ENCODE assay signal across 9 cellular contexts in genomic region chr6:136751991-136752390, GRCh38. TPM values are rescaled to one million over a fixed set of nuclear protein-coding genes. Genes with fewer than 3 reads are reported as not detected.
DNase-seq lines count a peak whose midpoint lies in the region; ATAC-seq and TF ChIP-seq lines count a peak whose summit lies in the region.
"Had no signal": no experiment of that assay in that cellular context is flagged by ENCODE, and none has a peak within 500 bp of the region (broad histone marks: within the 10 kb centered on the region; RNA-seq: fewer than 3 reads in every experiment).

No MANE protein-coding gene starts in this region.

- H3K9me2 ChIP-seq in PC-9 (ENCODE audit: insufficient read depth) = no peaks in the 10 kb centered on the region

- H3F3A ChIP-seq in PC-9 (ENCODE audit: insufficient read depth, low read depth) = no peaks in the 10 kb centered on the region

- H3K27me3 ChIP-seq in stomach (no peaks in the 10 kb centered on the region), PC-9 (ENCODE audit: insufficient read depth, low read depth) (no peaks in the 10 kb centered on the region)

- H3K4me3 Mint-ChIP-seq in activated CD4-positive, alpha-beta T cell treated with anti-CD3 and anti-CD28 coated beads, Interleukin-2, amount 10 ng/mL, durations not matched to agents 7 days and 5 days = peak overlapping the region; percentile 73
- H3K4me3 Mint-ChIP-seq in dendritic cell treated with granulocyte-macrophage colony-stimulating factor and Interleukin-4, amounts not matched to agents 40 ng/mL and 50 ng/mL, for 4 days = peak overlapping the region; percentile 33

- H3K27ac ChIP-seq in stomach = peak overlapping the region in 4 of 5 donors; percentile 39 to 75 (median 52)
- H3K27ac ChIP-seq in PC-9 = no peak overlapping the region
- H3K27ac ChIP-seq: A549 had no signal

- H3K9me3 ChIP-seq in stomach (no peaks in the 10 kb centered on the region), PC-9 (ENCODE audit: insufficient read depth, low read depth) (no peaks in the 10 kb centered on the region)
- H3K9me3 ChIP-seq: A549 had no signal

- CTCF ChIA-PET in activated CD4-positive, alpha-beta T cell treated with anti-CD3 and anti-CD28 coated beads, Interleukin-2, amount 10 ng/mL, durations not matched to agents 7 days and 5 days (lab: Charles Lee) = interaction anchor here (0.6 to 1.4 kb wide), 3 partner anchors 11 to 1117 kb away, joined by 3 to 9 read pairs (median 4); partner anchors contain the start of gene MAP3K5
- CTCF ChIA-PET in PC-9 (lab: Charles Lee) = no interaction called here

- no peaks in the 10 kb centered on the region for H3K27me3 Mint-ChIP-seq in activated CD4-positive, alpha-beta T cell treated with anti-CD3 and anti-CD28 coated beads, Interleukin-2, amount 10 ng/mL, durations not matched to agents 7 days and 5 days
- H3K27me3 Mint-ChIP-seq in dendritic cell treated with granulocyte-macrophage colony-stimulating factor and Interleukin-4, amounts not matched to agents 40 ng/mL and 50 ng/mL, for 4 days = no peaks in the 10 kb centered on the region

- intact Hi-C loops in dendritic cell treated with granulocyte-macrophage colony-stimulating factor and Interleukin-4, amounts not matched to agents 40 ng/mL and 50 ng/mL, for 4 days (cut with micrococcal nuclease) = loop anchor here (5.0 kb wide), 2 partner anchors 35 kb away; no protein-coding TSS in a partner anchor
- intact Hi-C loops in stomach (cut with DNase I; ENCODE audit: low total_unique reads) (no loop called here), PC-9 (cut with micrococcal nuclease; ENCODE audit: unreplicated experiment) (no loop called here)

- H3K4me2 ChIP-seq in PC-9 = no peak overlapping the region
- H3K4me2 ChIP-seq: A549 had no signal

- H2AFZ ChIP-seq in PC-9 = no peak overlapping the region

- H3K9me3 Mint-ChIP-seq in activated CD4-positive, alpha-beta T cell treated with anti-CD3 and anti-CD28 coated beads, Interleukin-2, amount 10 ng/mL, durations not matched to agents 7 days and 5 days = no peaks in the 10 kb centered on the region
- H3K9me3 Mint-ChIP-seq in dendritic cell treated with granulocyte-macrophage colony-stimulating factor and Interleukin-4, amounts not matched to agents 40 ng/mL and 50 ng/mL, for 4 days = no peaks in the 10 kb centered on the region

- H3K4me3 ChIP-seq in stomach = no peak overlapping the region
- H3K4me3 ChIP-seq in PC-9 = no peak overlapping the region
- H3K4me3 ChIP-seq: A549 had no signal

- no peak for TF ChIP-seq POLR2A in stomach (IDR thresholded peaks at IDR 0.05)

- peak overlapping the region; percentile 89 for H3K27ac Mint-ChIP-seq in activated CD4-positive, alpha-beta T cell treated with anti-CD3 and anti-CD28 coated beads, Interleukin-2, amount 10 ng/mL, durations not matched to agents 7 days and 5 days
- peak overlapping the region; percentile 79 for H3K27ac Mint-ChIP-seq in dendritic cell treated with granulocyte-macrophage colony-stimulating factor and Interleukin-4, amounts not matched to agents 40 ng/mL and 50 ng/mL, for 4 days

- H3K4me1 ChIP-seq in stomach (peaks cover 17 to 61% (median 31%) of the 10 kb centered on the region in 4 donors), PC-9 (replicated peaks; ENCODE audit: insufficient read depth) (no peaks in the 10 kb centered on the region)
- H3K4me1 ChIP-seq: A549 had no signal

- no peak for DNase-seq in activated CD4-positive, alpha-beta T cell treated with anti-CD3 and anti-CD28 coated beads, Interleukin-2, amount 10 ng/mL, durations not matched to agents 7 days and 5 days
- DNase-seq in activated CD4-positive, alpha-beta T cell treated with anti-CD3 and anti-CD28 coated beads, Interleukin-2, amount 50 U/mL, for 48 hours = no peak
- DNase-seq in stomach = no peak
- DNase-seq in PC-9 = no peak
- DNase-seq in cerebellar nuclear complex (lab: John Stamatoyannopoulos, UW) = no peak

- H3K36me3 Mint-ChIP-seq in activated CD4-positive, alpha-beta T cell treated with anti-CD3 and anti-CD28 coated beads, Interleukin-2, amount 10 ng/mL, durations not matched to agents 7 days and 5 days (ENCODE audit: low read depth) = peaks cover 38% of the 10 kb centered on the region
- H3K36me3 Mint-ChIP-seq in dendritic cell treated with granulocyte-macrophage colony-stimulating factor and Interleukin-4, amounts not matched to agents 40 ng/mL and 50 ng/mL, for 4 days (ENCODE audit: low read depth) = peaks cover 19% of the 10 kb centered on the region

- H3K79me2 ChIP-seq in PC-9 (ENCODE audit: low read depth) = peaks cover 43% of the 10 kb centered on the region

- no peak for TF ChIP-seq EP300 in stomach (IDR thresholded peaks at IDR 0.05)

- POLR2A ChIA-PET in activated CD4-positive, alpha-beta T cell treated with anti-CD3 and anti-CD28 coated beads, Interleukin-2, amount 10 ng/mL, durations not matched to agents 7 days and 5 days (lab: Charles Lee) = no interaction called here
- POLR2A ChIA-PET in PC-9 (lab: Charles Lee; ENCODE audit: unreplicated experiment) = no interaction called here

- H3K4me1 Mint-ChIP-seq in activated CD4-positive, alpha-beta T cell treated with anti-CD3 and anti-CD28 coated beads, Interleukin-2, amount 10 ng/mL, durations not matched to agents 7 days and 5 days = peaks cover 86% of the 10 kb centered on the region
- peaks cover 69% of the 10 kb centered on the region for H3K4me1 Mint-ChIP-seq in dendritic cell treated with granulocyte-macrophage colony-stimulating factor and Interleukin-4, amounts not matched to agents 40 ng/mL and 50 ng/mL, for 4 days (ENCODE audit: low read depth)

- ATAC-seq in HG03432 (IDR thresholded peaks at IDR 0.05; ENCODE audit: unreplicated experiment) = peak; percentile 1
- ATAC-seq in GM21390 (IDR thresholded peaks at IDR 0.05; ENCODE audit: unreplicated experiment) = no peak
- ATAC-seq: A549 had no signal

- TF ChIP-seq CTCF in stomach (IDR thresholded peaks at IDR 0.05) (no peak), PC-9 (conservative IDR thresholded peaks at IDR 0.05) (no peak)

- H3K36me3 ChIP-seq in stomach (no peaks in the 10 kb centered on the region), PC-9 (ENCODE audit: low read depth) (no peaks in the 10 kb centered on the region)

- no TSS peak for BruUV-seq in PC-9 (replicated peaks; lab: Mats Ljungman, UMichigan)

- no peaks in the 10 kb centered on the region for H4K20me1 ChIP-seq in PC-9 (ENCODE audit: insufficient read depth)

- 81 to 86% (median 82%) methylated on average over 2 of the region's 2 CpGs for WGBS in stomach, 5 donors

RNA-seq across cellular contexts. Expression of gene MAP3K5, which starts 40.3 kb away (rescaled TPM):
- total RNA-seq in activated CD4-positive, alpha-beta T cell treated with anti-CD3 and anti-CD28 coated beads, Interleukin-2, amount 10 ng/mL, durations not matched to agents 7 days and 5 days = 10 to 100 TPM; 23.4 to 24.0 TPM
- total RNA-seq in stomach (10 to 100 TPM; 23.2 to 40.3 (median 24.5) TPM), PC-9 (2021) (10.4 and 10.9 TPM in 2 replicates)
- 10 to 100 TPM in 2 of 3 donors, 1 to 10 TPM in 1; 4.9 to 12.5 (median 12.4) TPM for polyA plus RNA-seq in stomach
